ENCODE assay signal across 8 cellular contexts in genomic region chr1:153658400-153659174, GRCh38. TPM values are rescaled to one million over a fixed set of nuclear protein-coding genes. Genes with fewer than 3 reads are reported as not detected.
A peak's percentile ranks its signal among the peaks of the same experiment; 100 is the strongest.
DNase-seq lines count a peak whose midpoint lies in the region; TF ChIP-seq lines count a peak whose summit lies in the region.

TSS of gene SNAPIN (plus strand) at chr1:153658703. CDS start at chr1:153658744, 41 bp downstream.

- peaks cover 13% of the 10 kb centered on the region for H3K4me1 Mint-ChIP-seq in nephron
- H3K4me1 Mint-ChIP-seq in stimulated activated naive CD8-positive, alpha-beta T cell treated with anti-CD3 and anti-CD28 coated beads, Interleukin-15, Interleukin-2, amounts not matched to agents 100 ng/mL and 50 ng/mL, for 24 hours (ENCODE audit: low read depth), result peaks cover 18% of the 10 kb centered on the region

- peaks cover 28% of the 10 kb centered on the region for H3K36me3 Mint-ChIP-seq in nephron (ENCODE audit: low read depth)
- peaks cover 28% of the 10 kb centered on the region for H3K36me3 Mint-ChIP-seq in stimulated activated naive CD8-positive, alpha-beta T cell treated with anti-CD3 and anti-CD28 coated beads, Interleukin-15, Interleukin-2, amounts not matched to agents 100 ng/mL and 50 ng/mL, for 24 hours (ENCODE audit: low read depth)

- H3K27me3 Mint-ChIP-seq in nephron (ENCODE audit: low read depth), result no peaks in the 10 kb centered on the region
- no peaks in the 10 kb centered on the region for H3K27me3 Mint-ChIP-seq in stimulated activated naive CD8-positive, alpha-beta T cell treated with anti-CD3 and anti-CD28 coated beads, Interleukin-15, Interleukin-2, amounts not matched to agents 100 ng/mL and 50 ng/mL, for 24 hours

- H3K9me3 Mint-ChIP-seq in nephron, result no peaks in the 10 kb centered on the region
- H3K9me3 Mint-ChIP-seq in stimulated activated naive CD8-positive, alpha-beta T cell treated with anti-CD3 and anti-CD28 coated beads, Interleukin-15, Interleukin-2, amounts not matched to agents 100 ng/mL and 50 ng/mL, for 24 hours, result no peaks in the 10 kb centered on the region

- peak in 1 of 3 experiments; percentile 12 for TF ChIP-seq CTCF in nephron (IDR thresholded peaks at IDR 0.05; ENCODE audit: unreplicated experiment in 3 of 3)

- peak within 1 kb of the TSS; percentile 82 to 98 (median 93) for H3K27ac Mint-ChIP-seq in nephron
- H3K27ac Mint-ChIP-seq in stimulated activated naive CD8-positive, alpha-beta T cell treated with anti-CD3 and anti-CD28 coated beads, Interleukin-15, Interleukin-2, amounts not matched to agents 100 ng/mL and 50 ng/mL, for 24 hours, result peak within 1 kb of the TSS; percentile 94

- peak within 1 kb of the TSS; percentile 97 to 99 (median 99) for H3K4me3 Mint-ChIP-seq in nephron
- peak within 1 kb of the TSS; percentile 91 for H3K4me3 Mint-ChIP-seq in stimulated activated naive CD8-positive, alpha-beta T cell treated with anti-CD3 and anti-CD28 coated beads, Interleukin-15, Interleukin-2, amounts not matched to agents 100 ng/mL and 50 ng/mL, for 24 hours

- DNase-seq in ELF-1 (ENCODE audit: low read depth, low spot score), result peak; percentile 93
- peak; percentile 78 for DNase-seq in H4 (ENCODE audit: low spot score)
- peak; percentile 90 for DNase-seq in LoVo (ENCODE audit: low spot score)
- DNase-seq in SHP77 (lab: John Stamatoyannopoulos, UW), result peak; percentile 96 to 97
- DNase-seq in activated T-helper 9 cell treated with anti-CD3 and anti-CD28 coated beads, Interleukin-2, amount 50 U/mL, for 16 hours (ENCODE audit: low read depth), result peak; percentile 85
- peak; percentile 84 for DNase-seq in fibroblast of peridontal ligament (ENCODE audit: extremely low read depth)

RNA-seq across cellular contexts. Expression of gene SNAPIN, which starts in this region (rescaled TPM):
- total RNA-seq in H4 (2014; rRNA removed; shearing (Covaris generic)), result 82.5 and 98.7 TPM in 2 replicates

Comparison
In these comparisons a context has a peak if more than half of its experiments do, and no peak if none do; other contexts are left out.
1. Peak in every context shown above with its lines: DNase-seq.